ENCODE assay signal across 8 cellular contexts in the genomic region with DNA sequence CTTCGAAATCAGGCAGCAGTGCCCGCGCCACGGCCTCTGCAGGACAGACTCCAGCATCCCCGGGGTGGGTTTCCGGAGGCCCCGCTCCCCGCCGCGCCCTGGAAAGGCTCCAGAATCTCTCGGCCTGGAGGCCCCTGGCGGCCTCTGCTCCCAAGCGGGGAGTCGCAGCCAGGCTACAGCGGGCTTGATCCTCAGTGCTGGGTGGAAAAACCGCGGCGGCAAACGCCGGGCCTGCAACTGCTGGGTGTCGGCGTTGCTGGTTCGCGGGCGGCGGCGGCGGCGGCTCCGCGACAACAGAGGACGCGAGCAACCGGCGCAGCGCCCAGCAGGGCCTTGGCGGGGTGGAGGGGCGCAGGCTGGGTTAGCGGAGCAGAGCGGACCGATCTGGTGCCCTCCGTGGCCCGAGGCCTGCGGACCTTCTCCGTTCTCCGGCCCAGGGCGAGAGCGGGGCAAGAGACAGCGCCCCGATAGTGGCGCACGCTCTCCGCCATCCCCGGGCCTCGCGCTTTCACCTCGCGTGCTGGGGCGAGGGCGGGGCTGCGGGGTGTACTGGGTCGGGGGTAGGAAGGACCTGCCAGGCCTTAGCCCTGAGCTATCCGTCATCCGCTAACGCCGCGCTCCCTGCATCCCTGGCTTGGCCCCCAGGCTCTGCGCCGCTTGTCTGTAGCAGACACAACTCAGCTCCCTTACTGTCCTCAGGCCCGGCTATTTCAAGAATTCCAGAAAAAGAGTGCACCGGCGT. TPM values are rescaled to one million over a fixed set of nuclear protein-coding genes. Genes with fewer than 3 reads are reported as not detected.
DNase-seq lines count a peak whose midpoint lies in the region; ATAC-seq and FAIRE-seq lines count a peak whose summit lies in the region.

No MANE protein-coding gene starts in this region.

- ATAC-seq in HG03520 (IDR thresholded peaks at IDR 0.05; ENCODE audit: unreplicated experiment) = peak; percentile 31

- no peaks in the 10 kb centered on the region for H3K36me3 ChIP-seq in BLaER1
- no peaks in the 10 kb centered on the region for H3K36me3 ChIP-seq in neuronal stem cell (replicated peaks in 1 of 2; ENCODE audit: control insufficient read depth in 2 of 2, insufficient read depth in 2 of 2, low read length in 2 of 2)
- H3K36me3 ChIP-seq in subcutaneous abdominal adipose tissue (ENCODE audit: control insufficient read depth in 5 of 5, insufficient read depth in 5 of 5, low read length in 5 of 5) = no peaks in the 10 kb centered on the region

- H2AK5ac ChIP-seq in neuronal stem cell (ENCODE audit: low read depth, low read length) = peak overlapping the region; percentile 75

- H3K4ac ChIP-seq in neuronal stem cell (ENCODE audit: low read length) = peak overlapping the region; percentile 84

- no peaks in the 10 kb centered on the region for H3K79me1 ChIP-seq in neuronal stem cell (ENCODE audit: low read depth, low read length)

- peak overlapping the region; percentile 41 for H2BK12ac ChIP-seq in neuronal stem cell (ENCODE audit: low read length)

- H2AFZ ChIP-seq in neuronal stem cell (ENCODE audit: low read length) = peak overlapping the region; percentile 78

- H3K4me3 ChIP-seq in BLaER1 = peak overlapping the region; percentile 60
- peak overlapping the region; percentile 28 to 76 for H3K4me3 ChIP-seq in neuronal stem cell (ENCODE audit: low read length in 2 of 2)
- H3K4me3 ChIP-seq in subcutaneous abdominal adipose tissue (ENCODE audit: low read depth in 1 of 5, low read length in 5 of 5) = peak overlapping the region; percentile 71 to 81 (median 73)

- peaks cover 16% of the 10 kb centered on the region for H3K4me1 ChIP-seq in BLaER1
- H3K4me1 ChIP-seq in neuronal stem cell (ENCODE audit: control insufficient read depth in 2 of 2, insufficient read depth in 1 of 2, low read depth in 1 of 2, low read length in 2 of 2) = peaks cover 0 to 7% of the 10 kb centered on the region in 2 donors
- peaks cover 2 to 42% (median 31%) of the 10 kb centered on the region in 5 donors for H3K4me1 ChIP-seq in subcutaneous abdominal adipose tissue (ENCODE audit: control insufficient read depth in 5 of 5, insufficient read depth in 5 of 5, low read length in 5 of 5)

- H2BK120ac ChIP-seq in neuronal stem cell (ENCODE audit: low read depth, low read length) = peak overlapping the region; percentile 91

- H3K27me3 ChIP-seq in BLaER1 (no peaks in the 10 kb centered on the region), neuronal stem cell (ENCODE audit: control insufficient read depth in 3 of 3, insufficient read depth in 3 of 3, low read depth in 1 of 3, low read length in 3 of 3) (peaks cover 0 to 10% (median 0%) of the 10 kb centered on the region in 3 experiments), subcutaneous abdominal adipose tissue (ENCODE audit: control insufficient read depth in 5 of 5, insufficient read depth in 4 of 5, low read length in 5 of 5) (no peaks in the 10 kb centered on the region)

- H3K9me3 ChIP-seq in BLaER1 = no peaks in the 10 kb centered on the region
- H3K9me3 ChIP-seq in neuronal stem cell (replicated peaks in 1 of 2; ENCODE audit: control insufficient read depth in 2 of 2, insufficient read depth in 1 of 2, low read depth in 1 of 2, low read length in 2 of 2) = no peaks in the 10 kb centered on the region
- no peaks in the 10 kb centered on the region for H3K9me3 ChIP-seq in subcutaneous abdominal adipose tissue (ENCODE audit: control insufficient read depth in 5 of 5, low read length in 5 of 5)

- H3K18ac ChIP-seq in neuronal stem cell (ENCODE audit: low read length) = peak overlapping the region; percentile 99

- H4K20me1 ChIP-seq in BLaER1 = peaks cover 12% of the 10 kb centered on the region; the same call in 1 of the 2 replicates

- peak overlapping the region; percentile 99 for H2BK15ac ChIP-seq in neuronal stem cell (ENCODE audit: low read length)

- H3K27ac ChIP-seq in BLaER1 (peak overlapping the region; percentile 93), neuronal stem cell (replicated peaks; ENCODE audit: low read length) (peak overlapping the region; percentile 72), subcutaneous abdominal adipose tissue (ENCODE audit: low read depth, low read length) (peak overlapping the region; percentile 67)

- H3K23ac ChIP-seq in neuronal stem cell (ENCODE audit: low read depth, low read length, poor library complexity) = peak overlapping the region; percentile 91

- DNase-seq in GM19239 (ENCODE audit: insufficient read length, low spot score) = peak; percentile 24
- peak; percentile 41 for DNase-seq in RPMI8226
- peak; percentile 65 for DNase-seq in activated gamma-delta T cell treated with Interleukin-2 at 50 U/mL for 16 hours
- peak; percentile 40 for DNase-seq in foreskin melanocyte
- peak; percentile 52 for DNase-seq in neuronal stem cell (ENCODE audit: low spot score)

- H3K4me2 ChIP-seq in BLaER1 (peak overlapping the region; percentile 79), neuronal stem cell (ENCODE audit: insufficient read depth, low read length, poor library complexity, severe bottlenecking) (peak overlapping the region; percentile 83)

- H3K9ac ChIP-seq in BLaER1 = peak overlapping the region; percentile 84
- H3K9ac ChIP-seq in neuronal stem cell (ENCODE audit: low read depth, low read length, poor library complexity) = peak overlapping the region; percentile 90
- H3K9ac ChIP-seq in subcutaneous abdominal adipose tissue (ENCODE audit: low read length in 5 of 5) = peak overlapping the region; percentile 26 to 76 (median 67)

- peak overlapping the region; percentile 53 for H4K91ac ChIP-seq in neuronal stem cell (ENCODE audit: low read depth, low read length, poor library complexity)

- WGBS in neuronal stem cell (ENCODE audit: extremely low coverage in 2 of 2, insufficient read length in 2 of 2, insufficient replicate concordance in 1 of 2), 2 donors = no CpG with 5 or more reads among the region's 72 CpGs

- peak overlapping the region; percentile 23 for H4K8ac ChIP-seq in neuronal stem cell (ENCODE audit: low read depth, low read length)

- H2BK5ac ChIP-seq in neuronal stem cell (ENCODE audit: low read length) = peak overlapping the region; percentile 98

- H3K14ac ChIP-seq in neuronal stem cell (ENCODE audit: low read length) = peak overlapping the region; percentile 56

- peak; percentile 80 for FAIRE-seq in GM19239 (lab: Jason Lieb, UNC)

RNA-seq across cellular contexts. Expression of a gene that starts 3.4 kb away (rescaled TPM):
- polyA plus RNA-seq in neuronal stem cell (2013, experiment 1 of 2) = 25.0 TPM
- 27.0 TPM for polyA plus RNA-seq in neuronal stem cell (2013, experiment 2 of 2)

RNA-seq across cellular contexts. Expression of a gene that starts 57.1 kb away (rescaled TPM):
- polyA plus RNA-seq in neuronal stem cell (2013, experiment 1 of 2) = not detected
- polyA plus RNA-seq in neuronal stem cell (2013, experiment 2 of 2) = not detected

Comparison
In these comparisons a context has a peak if more than half of its experiments do, and no peak if none do; other contexts are left out.
1. Peak in every context shown above with its lines: DNase-seq, ATAC-seq, H3K4me3 ChIP-seq and H3K27ac ChIP-seq.